Comparison of ENCODE assay signal across 5 cellular contexts in genomic region chr6:168479421-168479820, GRCh38. TPM values are rescaled to one million over a fixed set of nuclear protein-coding genes. Genes with fewer than 3 reads are reported as not detected.
"Had no signal": no experiment of that assay in that cellular context is flagged by ENCODE, and none has a peak within 500 bp of the region (broad histone marks: within the 10 kb centered on the region; RNA-seq: fewer than 3 reads in every experiment).

No MANE protein-coding gene starts in this region.

- ATAC-seq: GM23338 had no signal

- DNase-seq: H9, HCEC 1CT, IMR-90 had no signal

- H3K4me2 ChIP-seq: GM23338 had no signal

- H3K4me3 Mint-ChIP-seq: GM23338, H9 had no signal

- H3K4me1 Mint-ChIP-seq: GM23338, H9 had no signal

- H2AFZ ChIP-seq: GM23338 had no signal

- H3K27ac Mint-ChIP-seq: GM23338, H9 had no signal

- H3K4me3 ChIP-seq: GM23338 had no signal

RNA-seq across cellular contexts. Expression of gene SMOC2, which starts 38.4 kb away (rescaled TPM):
- total RNA-seq: HT-29, IMR-90 had no signal
